In genomic region chr20:24746351-24746685, GRCh38 we compare ENCODE assay signal across 12 cellular contexts.
DNase-seq lines count a peak whose midpoint lies in the region; ATAC-seq, FAIRE-seq and TF ChIP-seq lines count a peak whose summit lies in the region.
"Had no signal": no experiment of that assay in that cellular context is flagged by ENCODE, and none has a peak within 500 bp of the region (broad histone marks: within the 10 kb centered on the region; RNA-seq: fewer than 3 reads in every experiment).

No MANE protein-coding gene starts in this region.

- POLR2A ChIA-PET in A549 (lab: Yijun Ruan, JAX): interaction anchor here (0.6 kb wide), 1 partner anchor 261 kb away, joined by 5 read pairs; no protein-coding TSS in a partner anchor

- no peaks in the 10 kb centered on the region for H3K9me3 ChIP-seq in A549

- peak; percentile 94 to 95 for ATAC-seq in A549
- ATAC-seq in HG02759 (IDR thresholded peaks at IDR 0.05; ENCODE audit: unreplicated experiment): no peak
- no peak for ATAC-seq in HG03469 (IDR thresholded peaks at IDR 0.05; ENCODE audit: unreplicated experiment)
- ATAC-seq in GM18907 (IDR thresholded peaks at IDR 0.05; ENCODE audit: unreplicated experiment): no peak
- no peak for ATAC-seq in GM21367 (IDR thresholded peaks at IDR 0.05; ENCODE audit: unreplicated experiment)
- ATAC-seq: activated T-helper 17 cell treated with anti-CD3 and anti-CD28 coated beads, Interleukin-2, amount 50 U/mL, for 72 hours had no signal

- DNase-seq in A549 (ENCODE audit: low read depth in 1 of 2, low spot score in 1 of 2) (peak; percentile 76 to 90), HK-2 (ENCODE audit: unreplicated experiment) (peak; percentile 67), RPMI7951 (ENCODE audit: low read depth) (peak; percentile 72), left kidney (ENCODE audit: low read depth, low spot score) (peak; percentile 36)
- DNase-seq: midbrain; stimulated activated CD8-positive, alpha-beta memory T cell treated with anti-CD3 and anti-CD28 coated beads, Interleukin-4, amount 100 ng/mL, for 48 hours had no signal

- TF ChIP-seq EP300 in A549 (IDR thresholded peaks at IDR 0.05): no peak; a peak in 1 of 5 replicates

- H3K27ac ChIP-seq in A549: peak overlapping the region; percentile 59 to 88

- peak overlapping the region; percentile 52 for H3K4me2 ChIP-seq in A549

- H3K4me1 ChIP-seq in A549: peaks cover 15% of the 10 kb centered on the region

- WGBS in A549 (ENCODE audit: missing lambda C conversion rate): 15% methylated on average over 12 of the region's 12 CpGs

- no peak for TF ChIP-seq POLR2A in A549 (IDR thresholded peaks at IDR 0.05; ENCODE audit: low read length)

- CTCF ChIA-PET in A549 (lab: Yijun Ruan, JAX): interaction anchor here (0.8 to 1.6 kb wide), 3 partner anchors 9 to 19 kb away, joined by 3 to 4 read pairs (median 3); no protein-coding TSS in a partner anchor

- no peak for TF ChIP-seq CTCF in A549 (IDR thresholded peaks at IDR 0.05)

- FAIRE-seq in A549 (lab: Jason Lieb, UNC): peak; percentile 93
- FAIRE-seq: TTC549 had no signal

- TF ChIP-seq RAD21 in A549 (conservative IDR thresholded peaks at IDR 0.05 in 1 of 2, IDR thresholded peaks at IDR 0.05 in 1 of 2): 0 out of 5 replicates have a peak, but pooled peaks of 1 of the 2 experiments have one; percentile 20

- H3K4me3 ChIP-seq in A549: no peak overlapping the region

TF ChIP-seq in A549, 52 proteins besides CTCF, POLR2A, EP300 and RAD21:
- no peak for TF ChIP-seq EHMT2 (IDR thresholded peaks at IDR 0.05; ENCODE audit: low read depth)
- TF ChIP-seq JUN (IDR thresholded peaks at IDR 0.05): peak in 1 of 2 experiments; percentile 55; a peak in 1 of 5 replicates
- no peak for TF ChIP-seq HMGXB4 (CRISPR knock-in tag; IDR thresholded peaks at IDR 0.05; ENCODE audit: borderline replicate concordance)
- TF ChIP-seq NFE2L2 (conservative IDR thresholded peaks at IDR 0.05; ENCODE audit: low read length): peak; percentile 44
- TF ChIP-seq FOSL2 (IDR thresholded peaks at IDR 0.05): no peak
- peak; percentile 43; the same call in 1 of the 2 replicates for TF ChIP-seq FOSL2 (CRISPR knock-in tag; IDR thresholded peaks at IDR 0.05)
- TF ChIP-seq EHF (CRISPR knock-in tag; IDR thresholded peaks at IDR 0.05): no peak
- TF ChIP-seq MAFK (IDR thresholded peaks at IDR 0.05; ENCODE audit: partially characterized antibody): peak; percentile 100

Comparison
In these comparisons a context has a peak if more than half of its experiments do, and no peak if none do; other contexts are left out.
1. ATAC-seq: peak in A549 (2 of 2); none in HG02759 (single experiment), HG03469 (single experiment), GM18907 (single experiment) and GM21367 (single experiment).
2. Peak in every context shown above with its lines, with median percentiles within 50 percentile points of each other: DNase-seq.